ENCODE assay signal across 35 cellular contexts in genomic region chr20:12458241-12458640, GRCh38.
"Had no signal": no experiment of that assay in that cellular context is flagged by ENCODE, and none has a peak within 500 bp of the region (broad histone marks: within the 10 kb centered on the region; RNA-seq: fewer than 3 reads in every experiment).

No MANE protein-coding gene starts in this region.

- H3K27me3 ChIP-seq: MG63 had no signal

- H3K36me3 ChIP-seq: MG63 had no signal

- H3K4me3 ChIP-seq: MG63 had no signal

- DNase-seq: Karpas-422, Kasumi-1, MG63, MM.1S, MV-4-11, NCI-H1048, NCI-H1092, NCI-H1092 treated with DMSO at 0.1 percent for 48 hours, NCI-H1105, NCI-H1105 treated with DMSO at 0.1 percent for 48 hours, NCI-H1417, NCI-H1417 treated with DMSO at 0.1 percent for 48 hours, NCI-H1436, NCI-H1436 treated with DMSO at 0.1 percent for 48 hours, NCI-H146, NCI-H1694, NCI-H1694 treated with DMSO at 0.1 percent for 48 hours, NCI-H187, NCI-H187 treated with DMSO at 0.1 percent for 48 hours, NCI-H1930, NCI-H2029, NCI-H2029 treated with DMSO at 0.1 percent for 48 hours, NCI-H2081, NCI-H2081 treated with DMSO at 0.1 percent for 48 hours, NCI-H2107, NCI-H2171, NCI-H2171 treated with DMSO at 0.1 percent for 48 hours, NCI-H2227 treated with DMSO at 0.1 percent for 48 hours, NCI-H226, NCI-H345, NCI-H446, NCI-H446 treated with DMSO at 0.1 percent for 48 hours, NCI-H510A, NCI-H510A treated with DMSO at 0.1 percent for 48 hours, NCI-H524 had no signal

- H3K9me3 ChIP-seq: MG63 had no signal
